In genomic region chr6:26355366-26355765, GRCh38 we compare ENCODE assay signal across 1 cellular context.
TF ChIP-seq lines count a peak whose summit lies in the region.

No MANE protein-coding gene starts in this region.

TF ChIP-seq in H1, 55 proteins besides CTCF, POLR2A, EP300 and RAD21:
- TF ChIP-seq RXRA (IDR thresholded peaks at IDR 0.05; ENCODE audit: insufficient read depth, low read depth, low read length), result no peak
- no peak for TF ChIP-seq BCL11A (IDR thresholded peaks at IDR 0.05; ENCODE audit: low read depth in 2 of 2, low read length in 2 of 2)
- TF ChIP-seq SAP30 (IDR thresholded peaks at IDR 0.05; ENCODE audit: insufficient read depth, insufficient replicate concordance, low read length), result no peak
- no peak for TF ChIP-seq CBX5 (IDR thresholded peaks at IDR 0.05; ENCODE audit: low read depth, low read length)
- TF ChIP-seq RBBP5 (IDR thresholded peaks at IDR 0.05; ENCODE audit: borderline replicate concordance, low read depth, low read length), result no peak
- no peak for TF ChIP-seq KDM1A (IDR thresholded peaks at IDR 0.05; ENCODE audit: borderline replicate concordance, low read length)
- no peak for TF ChIP-seq EZH2 (IDR thresholded peaks at IDR 0.05; ENCODE audit: low read depth, low read length, severe bottlenecking)
- TF ChIP-seq POLR2AphosphoS5 (IDR thresholded peaks at IDR 0.05; ENCODE audit: low read depth, low read length), result no peak
- TF ChIP-seq TAF7 (optimal IDR thresholded peaks at IDR 0.05; ENCODE audit: borderline replicate concordance, low read depth, low read length), result no peak
- TF ChIP-seq SUZ12 (IDR thresholded peaks at IDR 0.05; ENCODE audit: low read length), result no peak
- TF ChIP-seq BRCA1 (IDR thresholded peaks at IDR 0.05; ENCODE audit: low read depth, low read length), result no peak
- no peak for TF ChIP-seq RNF2 (IDR thresholded peaks at IDR 0.05; ENCODE audit: borderline replicate concordance, low read depth, low read length, missing control alignments, poor library complexity, severe bottlenecking)
- no peak for TF ChIP-seq JUND (IDR thresholded peaks at IDR 0.05; ENCODE audit: low read length)
- TF ChIP-seq TCF12 (IDR thresholded peaks at IDR 0.05; ENCODE audit: low read depth, low read length), result no peak
- TF ChIP-seq RFX5 (IDR thresholded peaks at IDR 0.05; ENCODE audit: borderline replicate concordance, low read depth, low read length), result no peak
- no peak for TF ChIP-seq HDAC2 (IDR thresholded peaks at IDR 0.05; ENCODE audit: borderline replicate concordance in 1 of 2, low read depth in 2 of 2, low read length in 2 of 2)
- TF ChIP-seq POU5F1 (IDR thresholded peaks at IDR 0.05; ENCODE audit: low read depth, low read length), result no peak
